Comparison of ENCODE assay signal across 8 cellular contexts in the genomic region with DNA sequence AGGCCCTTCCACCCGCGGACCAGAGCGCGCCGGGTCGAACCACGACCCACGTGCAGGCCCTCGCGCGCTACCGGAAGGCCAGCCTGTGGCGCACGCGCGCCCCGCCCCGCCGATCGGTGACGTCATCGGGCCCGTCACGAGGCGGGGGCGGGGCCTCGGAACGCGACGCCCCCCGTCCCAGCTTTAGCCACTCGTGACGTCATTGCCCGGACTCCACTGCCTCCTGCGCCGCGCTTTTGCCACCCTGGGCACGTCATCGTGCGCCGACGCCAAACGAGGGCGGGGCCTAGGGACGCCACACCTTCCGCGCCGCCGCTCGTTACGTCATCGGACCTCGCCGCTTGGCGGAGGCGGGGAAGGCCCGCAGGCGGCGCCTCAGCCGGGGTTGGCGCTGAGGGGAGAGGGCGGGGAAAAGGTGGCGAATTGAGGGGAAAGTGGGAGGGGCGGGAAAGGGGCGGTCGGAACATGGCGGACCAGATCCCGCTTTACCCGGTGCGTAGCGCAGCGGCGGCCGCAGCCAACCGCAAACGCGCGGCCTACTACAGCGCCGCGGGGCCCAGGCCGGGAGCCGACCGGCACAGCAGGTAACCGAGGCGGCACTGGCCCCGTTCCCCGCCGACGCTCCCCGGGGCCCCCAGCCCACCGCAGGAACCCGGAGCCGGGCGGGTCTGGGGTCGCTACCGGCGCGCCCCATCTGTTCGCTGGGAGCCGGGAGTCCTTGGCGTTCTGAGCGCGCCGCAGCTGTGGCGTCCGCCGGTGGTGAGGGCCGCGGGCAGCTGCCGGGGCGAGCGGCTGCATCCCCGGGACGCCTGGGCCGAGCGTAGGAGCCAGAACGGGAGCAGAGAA. TPM values are rescaled to one million over a fixed set of nuclear protein-coding genes. Genes with fewer than 3 reads are reported as not detected.
DNase-seq lines count a peak whose midpoint lies in the region; ATAC-seq and TF ChIP-seq lines count a peak whose summit lies in the region.

Gene ATP9B (plus strand): TSS at position 449 of the 846 bp plus-strand sequence. CDS start 17 bp downstream, at position 466.

- intact Hi-C loops in esophagus muscularis mucosa (cut with DNase I) = no loop called here

- peak within 1 kb of the TSS; percentile 70 to 99 (median 78) for H3K4me3 ChIP-seq in Peyer's patch
- H3K4me3 ChIP-seq in esophagus muscularis mucosa = peak within 1 kb of the TSS; percentile 90 to 100 (median 94)

- peak; percentile 83 for ATAC-seq in GM21576 (IDR thresholded peaks at IDR 0.05; ENCODE audit: unreplicated experiment)

- no peak for TF ChIP-seq RAD21 in Ishikawa (IDR thresholded peaks at IDR 0.05; ENCODE audit: low read depth)

- H3K27me3 ChIP-seq in Peyer's patch (no peaks in the 10 kb centered on the region), esophagus muscularis mucosa (no peaks in the 10 kb centered on the region)

- peak in 1 of 6 experiments; percentile 36 for TF ChIP-seq CTCF in Peyer's patch (IDR thresholded peaks at IDR 0.05)
- TF ChIP-seq CTCF in esophagus muscularis mucosa (IDR thresholded peaks at IDR 0.05) = no peak

- 0% methylated on average over 26 of the region's 118 CpGs for WGBS in esophagus muscularis mucosa

- peak within 1 kb of the TSS; percentile 83 to 96 (median 89) for H3K27ac ChIP-seq in Peyer's patch
- peak within 1 kb of the TSS; percentile 94 to 99 (median 95) for H3K27ac ChIP-seq in esophagus muscularis mucosa (replicated peaks in 1 of 4)

- TF ChIP-seq POLR2A in Peyer's patch (IDR thresholded peaks at IDR 0.05) = peak; percentile 35 to 38
- TF ChIP-seq POLR2A in esophagus muscularis mucosa (IDR thresholded peaks at IDR 0.05; ENCODE audit: low read depth) = peak; percentile 43

- TF ChIP-seq EP300 in Ishikawa (IDR thresholded peaks at IDR 0.05; ENCODE audit: borderline replicate concordance) = 0 out of 2 replicates have a peak, but pooled peaks have one; percentile 36
- peak; percentile 73 for TF ChIP-seq EP300 in esophagus muscularis mucosa (IDR thresholded peaks at IDR 0.05)

- H3K36me3 ChIP-seq in Peyer's patch = no peaks in the 10 kb centered on the region
- no peaks in the 10 kb centered on the region for H3K36me3 ChIP-seq in esophagus muscularis mucosa

- peaks cover 0 to 10% (median 6%) of the 10 kb centered on the region in 4 donors for H3K4me1 ChIP-seq in Peyer's patch
- H3K4me1 ChIP-seq in esophagus muscularis mucosa = peaks cover 11 to 35% (median 23%) of the 10 kb centered on the region in 4 donors

- peak; percentile 100 for DNase-seq in DMS53 (lab: John Stamatoyannopoulos, UW)
- peak; percentile 95 to 98 (median 98) for DNase-seq in Peyer's patch
- peak; percentile 99 to 100 for DNase-seq in activated T-cell treated with anti-CD3 and anti-CD28 coated beads, Interleukin-2, amount 50 U/mL, for 48 hours
- peak; percentile 99 for DNase-seq in esophagus muscularis mucosa (ENCODE audit: extremely low spot score)
- DNase-seq in myocyte (ENCODE audit: low read depth) = peak; percentile 97
- peak; percentile 91 to 99 for DNase-seq in stimulated activated CD8-positive, alpha-beta memory T cell treated with anti-CD3 and anti-CD28 coated beads, Interleukin-7, amount 100 ng/mL, for 48 hours (ENCODE audit: extremely low read depth in 1 of 2, low read depth in 1 of 2)

- peaks cover 0 to 2% (median 0%) of the 10 kb centered on the region in 4 donors for H3K9me3 ChIP-seq in Peyer's patch
- no peaks in the 10 kb centered on the region for H3K9me3 ChIP-seq in esophagus muscularis mucosa

TF ChIP-seq in Ishikawa, 13 proteins besides CTCF, POLR2A, EP300 and RAD21:
- TF ChIP-seq, protein P1, sequence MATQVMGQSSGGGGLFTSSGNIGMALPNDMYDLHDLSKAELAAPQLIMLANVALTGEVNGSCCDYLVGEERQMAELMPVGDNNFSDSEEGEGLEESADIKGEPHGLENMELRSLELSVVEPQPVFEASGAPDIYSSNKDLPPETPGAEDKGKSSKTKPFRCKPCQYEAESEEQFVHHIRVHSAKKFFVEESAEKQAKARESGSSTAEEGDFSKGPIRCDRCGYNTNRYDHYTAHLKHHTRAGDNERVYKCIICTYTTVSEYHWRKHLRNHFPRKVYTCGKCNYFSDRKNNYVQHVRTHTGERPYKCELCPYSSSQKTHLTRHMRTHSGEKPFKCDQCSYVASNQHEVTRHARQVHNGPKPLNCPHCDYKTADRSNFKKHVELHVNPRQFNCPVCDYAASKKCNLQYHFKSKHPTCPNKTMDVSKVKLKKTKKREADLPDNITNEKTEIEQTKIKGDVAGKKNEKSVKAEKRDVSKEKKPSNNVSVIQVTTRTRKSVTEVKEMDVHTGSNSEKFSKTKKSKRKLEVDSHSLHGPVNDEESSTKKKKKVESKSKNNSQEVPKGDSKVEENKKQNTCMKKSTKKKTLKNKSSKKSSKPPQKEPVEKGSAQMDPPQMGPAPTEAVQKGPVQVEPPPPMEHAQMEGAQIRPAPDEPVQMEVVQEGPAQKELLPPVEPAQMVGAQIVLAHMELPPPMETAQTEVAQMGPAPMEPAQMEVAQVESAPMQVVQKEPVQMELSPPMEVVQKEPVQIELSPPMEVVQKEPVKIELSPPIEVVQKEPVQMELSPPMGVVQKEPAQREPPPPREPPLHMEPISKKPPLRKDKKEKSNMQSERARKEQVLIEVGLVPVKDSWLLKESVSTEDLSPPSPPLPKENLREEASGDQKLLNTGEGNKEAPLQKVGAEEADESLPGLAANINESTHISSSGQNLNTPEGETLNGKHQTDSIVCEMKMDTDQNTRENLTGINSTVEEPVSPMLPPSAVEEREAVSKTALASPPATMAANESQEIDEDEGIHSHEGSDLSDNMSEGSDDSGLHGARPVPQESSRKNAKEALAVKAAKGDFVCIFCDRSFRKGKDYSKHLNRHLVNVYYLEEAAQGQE (IDR thresholded peaks at IDR 0.05; ENCODE audit: low read depth) = no peak; the same call in 1 of the 2 replicates
- peak; percentile 45 for TF ChIP-seq TCF12 (IDR thresholded peaks at IDR 0.05; ENCODE audit: low read depth)
- TF ChIP-seq EGR1 (IDR thresholded peaks at IDR 0.05) = peak; percentile 78
- TF ChIP-seq NFIC (IDR thresholded peaks at IDR 0.05) = no peak
- peak; percentile 65; the same call in 1 of the 2 replicates for TF ChIP-seq ZBTB7A (IDR thresholded peaks at IDR 0.05; ENCODE audit: low read depth)
- peak; percentile 94; the same call in 1 of the 2 replicates for TF ChIP-seq TAF1 (IDR thresholded peaks at IDR 0.05; ENCODE audit: low read depth)
- TF ChIP-seq CEBPB (IDR thresholded peaks at IDR 0.05) = no peak
- TF ChIP-seq CREB1 (IDR thresholded peaks at IDR 0.05; ENCODE audit: low read depth) = peak; percentile 99
- peak; percentile 94 for TF ChIP-seq YY1 (IDR thresholded peaks at IDR 0.05; ENCODE audit: low read depth)
- TF ChIP-seq, protein P2, sequence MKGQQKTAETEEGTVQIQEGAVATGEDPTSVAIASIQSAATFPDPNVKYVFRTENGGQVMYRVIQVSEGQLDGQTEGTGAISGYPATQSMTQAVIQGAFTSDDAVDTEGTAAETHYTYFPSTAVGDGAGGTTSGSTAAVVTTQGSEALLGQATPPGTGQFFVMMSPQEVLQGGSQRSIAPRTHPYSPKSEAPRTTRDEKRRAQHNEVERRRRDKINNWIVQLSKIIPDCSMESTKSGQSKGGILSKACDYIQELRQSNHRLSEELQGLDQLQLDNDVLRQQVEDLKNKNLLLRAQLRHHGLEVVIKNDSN (IDR thresholded peaks at IDR 0.05) = peak; percentile 67
- TF ChIP-seq MAX (IDR thresholded peaks at IDR 0.05) = peak; percentile 93

RNA-seq across cellular contexts. Expression of gene ATP9B, which starts in this region (rescaled TPM):
- 100 to 1,000 TPM in 1 of 4 donors, 10 to 100 TPM in 3; 37.5 to 107 (median 61.9) TPM for total RNA-seq in Peyer's patch
- 10 to 100 TPM; 26.0 to 37.4 (median 30.5) TPM for total RNA-seq in esophagus muscularis mucosa
- 11.2 and 18.7 TPM in 2 replicates for total RNA-seq in myocyte
- 10.8 TPM for polyA plus RNA-seq in myocyte (2012)

Comparison
In these comparisons a context has a peak if more than half of its experiments do, and no peak if none do; other contexts are left out.
1. Peak in every context shown above with its lines: DNase-seq, ATAC-seq, H3K4me3 ChIP-seq and H3K27ac ChIP-seq.